Comparison of ENCODE assay signal across 8 cellular contexts in genomic region chr9:98791147-98792095, GRCh38.
DNase-seq lines count a peak whose midpoint lies in the region; ATAC-seq and TF ChIP-seq lines count a peak whose summit lies in the region.

No MANE protein-coding gene starts in this region.

- no peak for ATAC-seq in HG02840 (IDR thresholded peaks at IDR 0.05; ENCODE audit: low FRiP score, unreplicated experiment)

- no peak overlapping the region for H3K4me3 ChIP-seq in retinal pigment epithelial cell (ENCODE audit: low read length)

- peak; percentile 99 for TF ChIP-seq CTCF in retinal pigment epithelial cell (conservative IDR thresholded peaks at IDR 0.05; ENCODE audit: low read depth, low read length)

- DNase-seq in SIG-M5 treated with dmso at 0.1 percent for 504 hours (lab: John Stamatoyannopoulos, UW; ENCODE audit: unreplicated experiment) (peak; percentile 70), SIG-M5 (lab: John Stamatoyannopoulos, UW) (no peak), HPDE6-E6E7 (ENCODE audit: extremely low spot score) (peak; percentile 95), T-helper 2 cell (peak in 4 of 5 experiments; percentile 17 to 66 (median 35)), astrocyte of the hippocampus (ENCODE audit: low read depth, low spot score) (peak; percentile 97), hippocampal formation (lab: John Stamatoyannopoulos, UW) (peak; percentile 29 to 61), retinal pigment epithelial cell (ENCODE audit: low read depth) (peak; percentile 68)
